ENCODE assay signal across 28 cellular contexts in the genomic region with DNA sequence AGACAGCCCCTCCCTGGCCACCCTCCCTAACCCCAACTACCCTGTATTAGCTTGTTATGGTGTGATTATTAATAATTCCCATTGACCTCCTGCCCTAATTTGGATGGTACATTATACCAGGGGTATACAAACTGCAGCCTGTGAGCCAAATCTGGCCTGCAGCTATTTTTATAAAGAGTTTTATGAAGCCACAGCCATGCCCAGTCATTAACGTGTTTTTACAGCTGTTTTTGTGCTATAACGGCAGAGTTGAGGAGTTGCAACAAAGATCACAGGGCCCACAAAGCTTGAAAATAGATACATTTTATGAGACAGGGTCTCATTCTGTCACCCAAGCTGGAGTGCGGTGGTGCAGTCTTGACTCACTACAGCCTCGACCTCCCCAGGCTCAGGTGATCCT. TPM values are rescaled to one million over a fixed set of nuclear protein-coding genes. Genes with fewer than 3 reads are reported as not detected.
"Had no signal": no experiment of that assay in that cellular context is flagged by ENCODE, and none has a peak within 500 bp of the region (broad histone marks: within the 10 kb centered on the region; RNA-seq: fewer than 3 reads in every experiment).

No MANE protein-coding gene starts in this region.

- DNase-seq: colonic mucosa; effector CD8-positive, alpha-beta T cell; endodermal cell; foreskin fibroblast; gastrocnemius medialis; head of caudate nucleus; left ventricle myocardium superior; lower lobe of right lung; natural killer cell; ovary; stimulated activated CD4-positive, alpha-beta T cell treated with anti-CD3 and anti-CD28 coated beads, Interleukin-1b, Interleukin-23, amount 100 ng/mL, for 48 hours; stimulated activated CD4-positive, alpha-beta T cell treated with anti-CD3 and anti-CD28 coated beads, Interleukin-4, amount 100 ng/mL, for 1 hour; stimulated activated CD8-positive, alpha-beta memory T cell treated with anti-CD3 and anti-CD28 coated beads, Interleukin-4, amount 100 ng/mL, for 48 hours; stimulated activated naive CD8-positive, alpha-beta T cell treated with anti-CD3 and anti-CD28 coated beads, Interleukin-15, amount 100 ng/mL, for 72 hours; transverse colon; upper lobe of right lung; uterus had no signal

- H3K27ac ChIP-seq: colonic mucosa, epithelial cell of prostate, gastrocnemius medialis, lower lobe of right lung, ovary, skin epidermis, suprapubic skin, transverse colon, upper lobe of right lung, uterus had no signal

- H3K9me3 ChIP-seq: colonic mucosa, gastrocnemius medialis, lower lobe of right lung, ovary, suprapubic skin, transverse colon, upper lobe of right lung, uterus had no signal

- H3K36me3 ChIP-seq: ovary, uterus had no signal

- H3K27me3 ChIP-seq: colonic mucosa, gastrocnemius medialis, ovary, suprapubic skin, transverse colon, upper lobe of right lung, uterus had no signal

- H3K4me3 ChIP-seq: colonic mucosa, gastrocnemius medialis, lower lobe of right lung, ovary, skin epidermis, suprapubic skin, transverse colon, upper lobe of right lung, uterus had no signal

- H3K4me1 ChIP-seq: uterus had no signal

RNA-seq across cellular contexts. Expression of a gene that starts 37.1 kb away (rescaled TPM):
- total RNA-seq: chondrocyte, colonic mucosa, esophagus mucosa, gastrocnemius medialis, glomerular endothelial cell, left ventricle myocardium superior, lower lobe of right lung, mesenteric fat pad, myocyte, natural killer cell, neural crest cell, ovary, sciatic nerve, suprapubic skin, transverse colon, upper lobe of right lung, uterus had no signal
- polyA plus RNA-seq: keratinocyte, ovary had no signal
